In genomic region chr1:162626733-162627132, GRCh38 we compare ENCODE assay signal across 16 cellular contexts. TPM values are rescaled to one million over a fixed set of nuclear protein-coding genes. Genes with fewer than 3 reads are reported as not detected.
A peak's percentile ranks its signal among the peaks of the same experiment; 100 is the strongest.
DNase-seq lines count a peak whose midpoint lies in the region; ATAC-seq and TF ChIP-seq lines count a peak whose summit lies in the region.
"Had no signal": no experiment of that assay in that cellular context is flagged by ENCODE, and none has a peak within 500 bp of the region (broad histone marks: within the 10 kb centered on the region; RNA-seq: fewer than 3 reads in every experiment).

No MANE protein-coding gene starts in this region.

- H3K4me2 ChIP-seq in trophoblast cell (ENCODE audit: low read length): no peak overlapping the region

- no peaks in the 10 kb centered on the region for H3K9me3 ChIP-seq in adrenal gland (replicated peaks in 1 of 3)
- H3K9me3 ChIP-seq in tibial artery: no peaks in the 10 kb centered on the region
- H3K9me3 ChIP-seq in trophoblast cell (ENCODE audit: insufficient read depth, low read depth, low read length): no peaks in the 10 kb centered on the region
- H3K9me3 ChIP-seq: body of pancreas had no signal

- H3K36me3 Mint-ChIP-seq in mesothelial cell of epicardium: no peaks in the 10 kb centered on the region
- H3K36me3 Mint-ChIP-seq: memory B cell had no signal

- H3K9ac ChIP-seq in trophoblast cell (ENCODE audit: low read length): no peak overlapping the region
- H3K9ac ChIP-seq: parathyroid adenoma had no signal

- H3K14ac ChIP-seq in trophoblast cell (ENCODE audit: low read length): no peak overlapping the region

- H2BK5ac ChIP-seq in trophoblast cell (ENCODE audit: low read depth, low read length, poor library complexity): no peak overlapping the region

- H3K4ac ChIP-seq in trophoblast cell (ENCODE audit: low read depth, low read length): no peak overlapping the region

- 9 to 13% (median 12%) methylated on average over 2 of the region's 2 CpGs for WGBS in adrenal gland, 4 donors
- WGBS in trophoblast cell (ENCODE audit: extremely low coverage, insufficient coverage, insufficient read length): no CpG with 5 or more reads among the region's 2 CpGs

- no peak for TF ChIP-seq POLR2A in adrenal gland (IDR thresholded peaks at IDR 0.05)

- no peak overlapping the region for H4K12ac ChIP-seq in trophoblast cell (ENCODE audit: low read depth, low read length)

- peak; percentile 49 for ATAC-seq in HG02798 (IDR thresholded peaks at IDR 0.05; ENCODE audit: poor library complexity, unreplicated experiment)
- ATAC-seq: body of pancreas; effector memory CD8-positive, alpha-beta T cell; T-helper 17 cell had no signal

- DNase-seq in adrenal gland (no peak), mesothelial cell of epicardium (ENCODE audit: low spot score in 2 of 2, unreplicated experiment in 2 of 2) (no peak), tibial artery (no peak), trophoblast cell (no peak), Kasumi-1 (lab: John Stamatoyannopoulos, UW) (no peak), SIG-M5 (lab: John Stamatoyannopoulos, UW) (no peak)
- DNase-seq: activated CD4-positive, alpha-beta T cell treated with anti-CD3 and anti-CD28 coated beads, Interleukin-2, amount 10 ng/mL, durations not matched to agents 24 days and 14 days; body of pancreas; effector memory CD8-positive, alpha-beta T cell; NCI-H2171 treated with DMSO at 0.1 percent for 48 hours; stimulated activated CD4-positive, alpha-beta T cell treated with anti-CD3 and anti-CD28 coated beads, Interleukin-4, amount 100 ng/mL, for 4 hours; stimulated activated naive CD4-positive, alpha-beta T cell treated with Interleukin-2 at 50 U/mL for 16 hours; T-helper 17 cell had no signal

- no peak overlapping the region for H3K18ac ChIP-seq in trophoblast cell (ENCODE audit: low read length)

- H4K91ac ChIP-seq in trophoblast cell (ENCODE audit: low read depth, low read length): no peak overlapping the region

- no peak for TF ChIP-seq CTCF in adrenal gland (IDR thresholded peaks at IDR 0.05)
- TF ChIP-seq CTCF in mesothelial cell of epicardium (IDR thresholded peaks at IDR 0.05; ENCODE audit: unreplicated experiment): no peak
- TF ChIP-seq CTCF in tibial artery (IDR thresholded peaks at IDR 0.05): no peak

- H3K79me2 ChIP-seq in trophoblast cell (ENCODE audit: control insufficient read depth, insufficient read depth, low read length, poor library complexity): no peaks in the 10 kb centered on the region
- H3K79me2 ChIP-seq: parathyroid adenoma had no signal

- no peak overlapping the region for H3K23ac ChIP-seq in trophoblast cell (ENCODE audit: low read length)

- no peak overlapping the region for H2BK120ac ChIP-seq in trophoblast cell (ENCODE audit: insufficient read depth, low read length, poor library complexity)

- no peaks in the 10 kb centered on the region for H3K9me3 Mint-ChIP-seq in mesothelial cell of epicardium
- H3K9me3 Mint-ChIP-seq: activated CD4-positive, alpha-beta T cell treated with anti-CD3 and anti-CD28 coated beads, Interleukin-2, amount 10 ng/mL, durations not matched to agents 24 days and 14 days; effector memory CD8-positive, alpha-beta T cell; memory B cell had no signal

- no peak overlapping the region for H2BK12ac ChIP-seq in trophoblast cell (ENCODE audit: low read length)

- H3K79me1 ChIP-seq in trophoblast cell (ENCODE audit: low read length): no peaks in the 10 kb centered on the region

- H3K27ac Mint-ChIP-seq in mesothelial cell of epicardium: peak overlapping the region; percentile 41
- H3K27ac Mint-ChIP-seq: activated CD4-positive, alpha-beta T cell treated with anti-CD3 and anti-CD28 coated beads, Interleukin-2, amount 10 ng/mL, durations not matched to agents 24 days and 14 days; effector memory CD8-positive, alpha-beta T cell; memory B cell; T-helper 17 cell had no signal

- intact Hi-C loops in adrenal gland (cut with DNase I) (no loop called here), tibial artery (cut with DNase I; ENCODE audit: low total_unique reads) (no loop called here)

- H2AFZ ChIP-seq in trophoblast cell (ENCODE audit: insufficient read depth, low read length, poor library complexity): no peak overlapping the region
- H2AFZ ChIP-seq: parathyroid adenoma had no signal

- H3K36me3 ChIP-seq in adrenal gland (replicated peaks in 1 of 2) (no peaks in the 10 kb centered on the region), tibial artery (no peaks in the 10 kb centered on the region), trophoblast cell (ENCODE audit: control insufficient read depth in 1 of 2, insufficient read depth in 2 of 2, low read length in 2 of 2) (no peaks in the 10 kb centered on the region)

- H3K4me3 Mint-ChIP-seq in mesothelial cell of epicardium: peak overlapping the region; percentile 1
- H3K4me3 Mint-ChIP-seq: activated CD4-positive, alpha-beta T cell treated with anti-CD3 and anti-CD28 coated beads, Interleukin-2, amount 10 ng/mL, durations not matched to agents 24 days and 14 days; effector memory CD8-positive, alpha-beta T cell; memory B cell; T-helper 17 cell had no signal

- H3K27ac ChIP-seq in adrenal gland (peak overlapping the region in 3 of 5 donors; percentile 53 to 67 (median 64)), tibial artery (peak overlapping the region; percentile 63 to 68), trophoblast cell (ENCODE audit: low read depth, low read length) (no peak overlapping the region)
- H3K27ac ChIP-seq: body of pancreas, parathyroid adenoma had no signal

- H3K27me3 Mint-ChIP-seq in mesothelial cell of epicardium (ENCODE audit: low read depth): no peaks in the 10 kb centered on the region

- no peak overlapping the region for H2AK5ac ChIP-seq in trophoblast cell (ENCODE audit: low read length)

- H3K4me1 ChIP-seq in adrenal gland (replicated peaks in 1 of 2): peaks cover 18 to 30% of the 10 kb centered on the region in 2 donors
- peaks cover 0 to 36% (median 11%) of the 10 kb centered on the region in 4 donors for H3K4me1 ChIP-seq in tibial artery
- H3K4me1 ChIP-seq in trophoblast cell (ENCODE audit: control insufficient read depth in 1 of 2, insufficient read depth in 2 of 2, low read length in 2 of 2): peaks cover 4 to 5% of the 10 kb centered on the region in 2 experiments
- H3K4me1 ChIP-seq: body of pancreas, parathyroid adenoma had no signal

- H4K8ac ChIP-seq in trophoblast cell (ENCODE audit: low read depth, low read length): no peak overlapping the region

- H3K27me3 ChIP-seq in adrenal gland: no peaks in the 10 kb centered on the region
- no peaks in the 10 kb centered on the region for H3K27me3 ChIP-seq in tibial artery
- H3K27me3 ChIP-seq in trophoblast cell (ENCODE audit: insufficient read depth, low read length): no peaks in the 10 kb centered on the region
- H3K27me3 ChIP-seq: body of pancreas had no signal

- peaks cover 43% of the 10 kb centered on the region for H3K4me1 Mint-ChIP-seq in mesothelial cell of epicardium
- H3K4me1 Mint-ChIP-seq: memory B cell had no signal

- H3K4me3 ChIP-seq in adrenal gland (peak overlapping the region in 1 of 4 donors; percentile 45), tibial artery (peak overlapping the region; percentile 31 to 38), trophoblast cell (ENCODE audit: low read depth, low read length) (no peak overlapping the region)
- H3K4me3 ChIP-seq: body of pancreas had no signal

RNA-seq across cellular contexts. Expression of gene DDR2, which starts 5.5 kb away (rescaled TPM):
- total RNA-seq in adrenal gland: 100 to 1,000 TPM; 214 to 349 (median 254) TPM
- 100 to 1,000 TPM in 1 of 3 donors, 10 to 100 TPM in 2; 15.1 to 127 (median 34.2) TPM for polyA plus RNA-seq in adrenal gland
- total RNA-seq in mesothelial cell of epicardium: 54.4 to 60.0 TPM (median 58.1 TPM) in 3 replicates
- 0.45 and 0.71 TPM in 2 replicates for polyA plus RNA-seq in trophoblast cell (2013)
